In the genomic region with DNA sequence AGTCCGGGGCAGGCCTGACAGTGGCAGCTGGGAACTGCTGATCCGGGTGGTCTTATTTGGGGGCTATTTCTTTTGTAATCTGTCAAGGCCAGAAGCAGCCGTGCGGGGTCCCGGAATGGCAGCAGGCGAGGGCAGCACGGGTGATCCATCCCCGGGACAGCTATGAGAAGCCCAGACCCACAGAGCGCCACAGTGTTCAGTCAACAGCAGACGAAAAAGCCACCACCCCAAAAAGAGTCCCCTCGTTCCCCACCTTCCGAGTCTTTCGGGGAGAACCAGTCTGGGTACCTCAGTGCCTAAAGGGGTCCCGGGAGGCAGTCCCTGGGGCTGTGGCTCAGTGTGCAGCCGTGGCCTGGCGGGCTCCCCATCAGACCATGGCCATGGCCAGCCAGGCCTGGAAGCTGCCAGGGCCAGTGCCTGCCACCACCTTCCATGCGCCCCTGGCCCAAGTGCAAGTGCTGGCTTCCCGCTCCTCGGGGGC, we compare ENCODE assay signal across 20 cellular contexts.
"Had no signal": no experiment of that assay in that cellular context is flagged by ENCODE, and none has a peak within 500 bp of the region (broad histone marks: within the 10 kb centered on the region; RNA-seq: fewer than 3 reads in every experiment).

No MANE protein-coding gene starts in this region.

- DNase-seq: activated CD4-positive, alpha-beta T cell treated with anti-CD3 and anti-CD28 coated beads for 4 hours; activated CD4-positive, alpha-beta T cell treated with anti-CD3 and anti-CD28 coated beads, Interleukin-2, amount 50 U/mL, for 48 hours; activated CD4-positive, CD25-positive, alpha-beta regulatory T cell; activated CD8-positive, alpha-beta memory T cell treated with anti-CD3 and anti-CD28 coated beads, Interleukin-2, amount 50 U/mL, for 48 hours; activated naive CD4-positive, alpha-beta T cell treated with anti-CD3 and anti-CD28 coated beads for 36 hours; activated T-cell treated with anti-CD3 and anti-CD28 coated beads, Interleukin-2, amount 50 U/mL, for 4 hours; amygdala; hypothalamus; left colon; lower lobe of right lung; mesendoderm; naive B cell; occipital lobe; retina; stimulated activated CD4-positive, alpha-beta T cell treated with anti-CD3 and anti-CD28 coated beads, Interleukin-12 subunit alpha, Interleukin-12 subunit beta, amount 100 ng/mL, for 4 hours; stimulated activated CD4-positive, alpha-beta T cell treated with anti-CD3 and anti-CD28 coated beads, Interleukin-4, amount 100 ng/mL, for 4 hours; T1000 had no signal

- H3K27ac ChIP-seq: epithelial cell of prostate, gastroesophageal sphincter, lower lobe of right lung, tibial artery had no signal

- H3K4me3 ChIP-seq: gastroesophageal sphincter, lower lobe of right lung, tibial artery had no signal

- ATAC-seq: activated T-cell treated with anti-CD3 and anti-CD28 coated beads, Interleukin-2, amount 50 U/mL, for 4 hours; gastroesophageal sphincter; left colon had no signal

- H3K36me3 ChIP-seq: gastroesophageal sphincter, lower lobe of right lung, tibial artery had no signal

- H3K9me3 ChIP-seq: gastroesophageal sphincter, lower lobe of right lung, tibial artery had no signal
